ENCODE assay signal across 16 cellular contexts in the genomic region with DNA sequence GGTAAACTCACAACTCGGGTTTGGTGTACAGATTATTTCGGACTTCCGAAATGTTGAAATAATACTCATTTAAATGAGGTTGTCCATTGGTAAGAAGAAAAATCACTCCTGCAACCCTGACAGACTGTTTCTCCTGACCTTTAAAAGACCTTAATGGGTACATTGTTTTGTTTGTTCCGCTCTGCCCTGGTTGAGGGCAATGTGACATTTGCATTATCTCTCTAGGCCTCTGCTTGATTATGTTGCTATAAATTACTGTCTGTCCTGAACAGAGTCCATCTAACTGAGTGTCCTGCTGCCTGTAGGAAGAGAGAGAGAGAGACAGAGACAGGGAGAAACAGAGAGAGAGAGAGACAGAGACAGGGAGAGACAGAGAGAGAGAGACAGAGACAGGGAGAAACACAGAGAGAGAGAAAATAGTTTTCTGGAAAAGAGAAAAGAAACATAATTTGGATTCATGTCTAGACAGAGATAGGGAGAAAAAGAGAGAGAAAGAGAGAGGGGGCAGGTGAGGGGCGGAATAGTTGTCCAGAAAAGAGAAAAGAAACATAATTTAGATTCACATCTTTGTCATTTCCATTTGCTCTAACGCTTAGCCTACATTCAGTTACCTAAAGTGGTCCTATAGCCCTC.
"Had no signal": no experiment of that assay in that cellular context is flagged by ENCODE, and none has a peak within 500 bp of the region (broad histone marks: within the 10 kb centered on the region; RNA-seq: fewer than 3 reads in every experiment).

No MANE protein-coding gene starts in this region.

- H3K36me3 ChIP-seq: ascending aorta, thoracic aorta had no signal

- ATAC-seq: activated CD4-positive, CD25-positive, alpha-beta regulatory T cell treated with anti-CD3 and anti-CD28 coated beads, Interleukin-2, amount 50 U/mL, for 24 hours; activated T-cell treated with anti-CD3 and anti-CD28 coated beads, Interleukin-2, amount 50 U/mL, for 4 hours; stimulated activated naive CD8-positive, alpha-beta T cell treated with anti-CD3 and anti-CD28 coated beads, Interleukin-15, amount 100 ng/mL, for 72 hours had no signal

- H3K27ac ChIP-seq: ascending aorta, epithelial cell of prostate, thoracic aorta had no signal

- H3K27ac Mint-ChIP-seq: activated naive CD8-positive, alpha-beta T cell treated with anti-CD3 and anti-CD28 coated beads, Interleukin-2, amount 10 ng/mL, durations not matched to agents 7 days and 5 days; nephron had no signal

- H3K27me3 ChIP-seq: ascending aorta had no signal

- H3K9me3 Mint-ChIP-seq: nephron had no signal

- H3K9me3 ChIP-seq: ascending aorta, thoracic aorta had no signal

- H3K27me3 Mint-ChIP-seq: activated naive CD8-positive, alpha-beta T cell treated with anti-CD3 and anti-CD28 coated beads, Interleukin-2, amount 10 ng/mL, durations not matched to agents 7 days and 5 days; stimulated activated naive CD8-positive, alpha-beta T cell treated with anti-CD3 and anti-CD28 coated beads, Interleukin-15, amount 100 ng/mL, for 72 hours had no signal

- DNase-seq: activated CD4-positive, alpha-beta T cell treated with anti-CD3 and anti-CD28 coated beads, Interleukin-2, amount 50 U/mL, for 4 hours; activated gamma-delta T cell; activated naive CD8-positive, alpha-beta T cell treated with anti-CD3 and anti-CD28 coated beads, Interleukin-2, amount 10 ng/mL, durations not matched to agents 7 days and 5 days; activated T-cell treated with anti-CD3 and anti-CD28 coated beads, Interleukin-2, amount 50 U/mL, for 4 hours; cortex of kidney; effector memory CD4-positive, alpha-beta T cell; hypothalamus; kidney glomerular epithelial cell; mammary epithelial cell; stimulated activated CD4-positive, alpha-beta T cell treated with anti-CD3 and anti-CD28 coated beads, Interleukin-4, amount 100 ng/mL, for 1 hour; stimulated activated naive CD8-positive, alpha-beta T cell treated with anti-CD3 and anti-CD28 coated beads, Interleukin-15, amount 100 ng/mL, for 72 hours had no signal

- H3K4me3 Mint-ChIP-seq: activated naive CD8-positive, alpha-beta T cell treated with anti-CD3 and anti-CD28 coated beads, Interleukin-2, amount 10 ng/mL, durations not matched to agents 7 days and 5 days; activated T-cell treated with anti-CD3 and anti-CD28 coated beads, Interleukin-2, amount 50 U/mL, for 4 hours; nephron; stimulated activated naive CD8-positive, alpha-beta T cell treated with anti-CD3 and anti-CD28 coated beads, Interleukin-15, amount 100 ng/mL, for 72 hours had no signal

- H3K4me3 ChIP-seq: ascending aorta, thoracic aorta had no signal
